8 cellular contexts compared by ENCODE assay signal in genomic region chr22:42070517-42071422, GRCh38. TPM values are rescaled to one million over a fixed set of nuclear protein-coding genes. Genes with fewer than 3 reads are reported as not detected.
DNase-seq lines count a peak whose midpoint lies in the region; ATAC-seq and TF ChIP-seq lines count a peak whose summit lies in the region.

NAGA (minus strand) TSS chr22:42070812; CDS start chr22:42070297, 515 bp downstream.

- H3K36me3 Mint-ChIP-seq in natural killer cell treated with Interleukin-12 subunit alpha and Interleukin-12 subunit beta and Interleukin-15 and Interleukin-18, amount 100 ng/mL, for 72 hours: no peaks in the 10 kb centered on the region

- H3K36me3 ChIP-seq in ES-I3 (ENCODE audit: insufficient read depth, low read length): no peaks in the 10 kb centered on the region
- H3K36me3 ChIP-seq in HAP-1 (replicated peaks): peaks cover 20% of the 10 kb centered on the region
- no peaks in the 10 kb centered on the region for H3K36me3 ChIP-seq in MM.1S (replicated peaks; ENCODE audit: insufficient read depth, low read length)

- H3K9ac ChIP-seq in ES-I3 (ENCODE audit: low read depth, low read length) (peak within 1 kb of the TSS; percentile 66; the same call in 1 of the 2 replicates), MM.1S (ENCODE audit: low read length) (peak within 1 kb of the TSS; percentile 59)

- peak within 1 kb of the TSS; percentile 99 for H3K4me2 ChIP-seq in MM.1S (ENCODE audit: low read depth, low read length)

- peak within 1 kb of the TSS; percentile 94 for H2AFZ ChIP-seq in MM.1S (ENCODE audit: low read length)

- H3K4me1 ChIP-seq in ES-I3 (ENCODE audit: insufficient read depth, low read length): peaks cover 8% of the 10 kb centered on the region; the same call in 1 of the 2 replicates
- H3K4me1 ChIP-seq in HAP-1: peaks cover 10% of the 10 kb centered on the region
- peaks cover 12% of the 10 kb centered on the region for H3K4me1 ChIP-seq in MM.1S (ENCODE audit: low read length)

- H3K4me3 ChIP-seq in HAP-1 (peak within 1 kb of the TSS; percentile 59), MM.1S (ENCODE audit: low read length) (peak within 1 kb of the TSS; percentile 66), fibroblast of pulmonary artery (replicated peaks; ENCODE audit: low read depth, low read length) (peak within 1 kb of the TSS; percentile 71)

- H3K9me2 ChIP-seq in MM.1S (replicated peaks; ENCODE audit: insufficient read depth, low read length): no peaks in the 10 kb centered on the region

- H3K27me3 Mint-ChIP-seq in natural killer cell treated with Interleukin-12 subunit alpha and Interleukin-12 subunit beta and Interleukin-15 and Interleukin-18, amount 100 ng/mL, for 72 hours: no peaks in the 10 kb centered on the region

- H3K4me1 Mint-ChIP-seq in natural killer cell treated with Interleukin-12 subunit alpha and Interleukin-12 subunit beta and Interleukin-15 and Interleukin-18, amount 100 ng/mL, for 72 hours (ENCODE audit: low read depth in 2 of 2): peaks cover 16 to 29% of the 10 kb centered on the region in 2 donors

- ATAC-seq in natural killer cell treated with Interleukin-12 subunit alpha and Interleukin-12 subunit beta and Interleukin-15 and Interleukin-18, amount 100 ng/mL, for 72 hours: peak; percentile 98

- TF ChIP-seq CTCF in MM.1S (IDR thresholded peaks at IDR 0.05; ENCODE audit: low read length) (no peak), fibroblast of pulmonary artery (IDR thresholded peaks at IDR 0.05; ENCODE audit: low read length, missing control alignments) (no peak)

- DNase-seq in HAP-1 (ENCODE audit: low spot score in 2 of 2) (peak; percentile 95 to 99), MM.1S (peak; percentile 99), SHP77 treated with DMSO at 0.1 percent for 48 hours (lab: John Stamatoyannopoulos, UW) (peak; percentile 85), fibroblast of pulmonary artery (ENCODE audit: low read depth) (peak; percentile 95)
- peak; percentile 86 for DNase-seq in activated effector memory CD4-positive, alpha-beta T cell treated with Interleukin-2 at 50 U/mL for 16 hours
- DNase-seq in natural killer cell treated with Interleukin-12 subunit alpha and Interleukin-12 subunit beta and Interleukin-15 and Interleukin-18, amount 100 ng/mL, for 72 hours (ENCODE audit: low spot score): peak; percentile 96
- peak; percentile 92 for DNase-seq in stimulated activated naive CD4-positive, alpha-beta T cell treated with Interleukin-2 at 50 U/mL for 16 hours (lab: John Stamatoyannopoulos, UW)

- H3K27me3 ChIP-seq in HAP-1 (ENCODE audit: low read depth): no peaks in the 10 kb centered on the region
- no peaks in the 10 kb centered on the region for H3K27me3 ChIP-seq in MM.1S (replicated peaks; ENCODE audit: insufficient read depth, low read length)

- peak within 1 kb of the TSS; percentile 87 to 91 for H3K27ac Mint-ChIP-seq in natural killer cell treated with Interleukin-12 subunit alpha and Interleukin-12 subunit beta and Interleukin-15 and Interleukin-18, amount 100 ng/mL, for 72 hours

- peak within 1 kb of the TSS; percentile 91 for H3K4me3 Mint-ChIP-seq in natural killer cell treated with Interleukin-12 subunit alpha and Interleukin-12 subunit beta and Interleukin-15 and Interleukin-18, amount 100 ng/mL, for 72 hours

- in situ Hi-C loops in HAP-1 (cut with MboI; ENCODE audit: low sequenced_read_pairs): no loop called here

- H3K9me3 Mint-ChIP-seq in natural killer cell treated with Interleukin-12 subunit alpha and Interleukin-12 subunit beta and Interleukin-15 and Interleukin-18, amount 100 ng/mL, for 72 hours: no peaks in the 10 kb centered on the region

- no peaks in the 10 kb centered on the region for H3K79me2 ChIP-seq in MM.1S (ENCODE audit: low read length)

- H3K27ac ChIP-seq in MM.1S (ENCODE audit: low read length): peak within 1 kb of the TSS; percentile 54

- H3F3A ChIP-seq in MM.1S (ENCODE audit: insufficient read depth, low read length): peaks cover 13% of the 10 kb centered on the region; the same call in 1 of the 2 replicates

- H4K20me1 ChIP-seq in MM.1S (ENCODE audit: insufficient read depth, low read length): no peaks in the 10 kb centered on the region

- H3K9me3 ChIP-seq in ES-I3 (ENCODE audit: control insufficient read depth, insufficient read depth, low read length) (no peaks in the 10 kb centered on the region), HAP-1 (no peaks in the 10 kb centered on the region), MM.1S (replicated peaks; ENCODE audit: insufficient read depth, low read length) (no peaks in the 10 kb centered on the region)

RNA-seq across cellular contexts. Expression of gene NAGA, which starts in this region (rescaled TPM):
- total RNA-seq in natural killer cell treated with Interleukin-12 subunit alpha and Interleukin-12 subunit beta and Interleukin-15 and Interleukin-18, amount 100 ng/mL, for 72 hours: 10 to 100 TPM; 22.6 to 24.2 TPM

Comparison
In these comparisons a context has a peak if more than half of its experiments do, and no peak if none do; other contexts are left out.
1. Peak in every context shown above with its lines: DNase-seq, ATAC-seq, H3K4me3 ChIP-seq and H3K27ac ChIP-seq.